ENCODE assay signal across 18 cellular contexts in the genomic region with DNA sequence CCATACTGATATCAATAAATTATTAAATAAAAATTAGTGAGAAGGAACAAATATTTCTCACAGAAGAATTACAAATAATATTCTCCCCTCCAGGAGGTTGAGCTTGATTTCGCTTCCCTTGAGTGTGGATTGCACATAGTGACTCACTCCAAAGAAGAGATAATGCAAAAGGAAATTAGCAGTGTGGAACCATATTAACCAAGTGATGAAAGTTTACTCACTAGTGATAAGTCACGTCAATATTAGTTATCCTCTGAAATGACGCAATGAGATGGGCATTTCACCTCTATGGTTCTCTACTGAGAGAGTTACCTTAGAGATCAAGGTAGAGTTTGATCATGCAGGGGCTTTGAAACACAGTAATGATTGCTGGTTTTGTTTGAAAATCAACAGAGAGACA.
"Had no signal": no experiment of that assay in that cellular context is flagged by ENCODE, and none has a peak within 500 bp of the region (broad histone marks: within the 10 kb centered on the region; RNA-seq: fewer than 3 reads in every experiment).

No MANE protein-coding gene starts in this region.

- H3K9me3 ChIP-seq: breast epithelium, esophagus squamous epithelium, right atrium auricular region, thyroid gland had no signal

- H3K27me3 ChIP-seq: breast epithelium, esophagus squamous epithelium, right atrium auricular region, thyroid gland had no signal

- DNase-seq: activated CD4-positive, alpha-beta T cell treated with anti-CD3 and anti-CD28 coated beads, Interleukin-2, amount 10 ng/mL, durations not matched to agents 24 days and 14 days; activated CD8-positive, alpha-beta T cell treated with anti-CD3 and anti-CD28 coated beads, Interleukin-2, amount 10 ng/mL, durations not matched to agents 7 days and 5 days; activated naive CD4-positive, alpha-beta T cell treated with anti-CD3 and anti-CD28 coated beads for 36 hours; activated T-cell treated with anti-CD3 and anti-CD28 coated beads, Interleukin-2, amount 50 U/mL, for 4 hours; aorta; effector CD8-positive, alpha-beta T cell; esophagus squamous epithelium; glutamatergic neuron; left ventricle myocardium superior; mucosa of descending colon; naive B cell; stimulated activated CD4-positive, alpha-beta T cell treated with anti-CD3 and anti-CD28 coated beads, Interleukin-12 subunit alpha, Interleukin-12 subunit beta, amount 100 ng/mL, for 4 hours; stimulated activated CD4-positive, alpha-beta T cell treated with anti-CD3 and anti-CD28 coated beads, Interleukin-1b, Interleukin-23, amount 100 ng/mL, for 48 hours; stimulated activated CD8-positive, alpha-beta memory T cell treated with anti-CD3 and anti-CD28 coated beads, Interleukin-4, amount 100 ng/mL, for 48 hours; stimulated activated naive CD4-positive, alpha-beta T cell; thyroid gland had no signal

- H3K4me3 ChIP-seq: breast epithelium, esophagus squamous epithelium, mucosa of descending colon, right atrium auricular region, thyroid gland had no signal

- ATAC-seq: activated CD8-positive, alpha-beta T cell treated with anti-CD3 and anti-CD28 coated beads, Interleukin-2, amount 10 ng/mL, durations not matched to agents 7 days and 5 days; activated T-cell treated with anti-CD3 and anti-CD28 coated beads, Interleukin-2, amount 50 U/mL, for 4 hours; left ventricle myocardium superior; mucosa of descending colon had no signal

- H3K36me3 ChIP-seq: breast epithelium, esophagus squamous epithelium, right atrium auricular region, thyroid gland had no signal

- H3K4me1 ChIP-seq: breast epithelium, esophagus squamous epithelium, right atrium auricular region, thyroid gland had no signal

- H3K27ac ChIP-seq: breast epithelium, esophagus squamous epithelium, right atrium auricular region, thyroid gland had no signal
